9 cellular contexts compared by ENCODE assay signal in the genomic region with DNA sequence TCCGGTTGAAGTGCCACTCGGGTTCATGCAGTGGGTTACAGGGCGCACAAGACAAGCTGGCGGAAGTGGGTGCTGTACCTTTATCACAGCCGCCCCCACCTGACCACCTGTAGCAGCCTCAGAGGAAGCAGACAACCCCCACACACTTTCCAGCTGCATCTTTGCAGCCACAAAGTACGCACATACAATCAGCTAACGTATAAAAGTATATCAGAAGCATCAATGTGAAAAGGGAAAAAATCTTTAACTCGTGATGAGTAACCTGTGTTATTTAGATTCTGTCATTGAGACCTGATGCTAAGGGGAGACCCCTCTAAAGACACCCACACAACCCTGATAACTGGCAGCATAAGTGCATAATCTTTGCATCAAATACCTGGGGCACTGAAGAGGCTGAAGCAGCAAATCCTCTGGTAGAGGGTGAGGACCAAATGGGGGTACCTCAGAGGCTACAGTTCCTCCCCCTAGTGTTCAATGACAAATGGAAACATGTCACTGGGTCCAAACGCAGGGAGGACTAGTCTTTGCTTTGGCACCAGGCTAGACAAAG. TPM values are rescaled to one million over a fixed set of nuclear protein-coding genes. Genes with fewer than 3 reads are reported as not detected.
DNase-seq lines count a peak whose midpoint lies in the region; ATAC-seq and TF ChIP-seq lines count a peak whose summit lies in the region.
"Had no signal": no experiment of that assay in that cellular context is flagged by ENCODE, and none has a peak within 500 bp of the region (broad histone marks: within the 10 kb centered on the region; RNA-seq: fewer than 3 reads in every experiment).

No MANE protein-coding gene starts in this region.

- no peaks in the 10 kb centered on the region for H3K9me3 ChIP-seq in CD8-positive, alpha-beta T cell (ENCODE audit: low read length)
- no peaks in the 10 kb centered on the region for H3K9me3 ChIP-seq in trophoblast cell (ENCODE audit: insufficient read depth, low read depth, low read length)

- H3K79me1 ChIP-seq in trophoblast cell (ENCODE audit: low read length), result peaks cover 1% of the 10 kb centered on the region

- no peak overlapping the region for H2BK120ac ChIP-seq in trophoblast cell (ENCODE audit: insufficient read depth, low read length, poor library complexity)

- peak overlapping the region; percentile 98 for H3K27ac Mint-ChIP-seq in CD8-positive, alpha-beta T cell
- H3K27ac Mint-ChIP-seq in T-helper 2 cell treated with Interferon-gamma antibody and Interleukin-4, amounts not matched to agents 5 μg/mL and 100 μg/mL, for 36 hours, result peak overlapping the region; percentile 87
- H3K27ac Mint-ChIP-seq in activated naive CD4-positive, alpha-beta T cell treated with anti-CD3 and anti-CD28 coated beads, Interleukin-2, amount 10 ng/mL, durations not matched to agents 7 days and 5 days, result peak overlapping the region; percentile 98
- no peak overlapping the region for H3K27ac Mint-ChIP-seq in MCF 10A (ENCODE audit: low read depth, unreplicated experiment)

- H3K9ac ChIP-seq in trophoblast cell (ENCODE audit: low read length), result no peak overlapping the region

- H2BK12ac ChIP-seq in trophoblast cell (ENCODE audit: low read length), result no peak overlapping the region

- DNase-seq in CD8-positive, alpha-beta T cell, result peak; percentile 80 to 98 (median 86)
- peak; percentile 95 for DNase-seq in T-helper 2 cell treated with Interferon-gamma antibody and Interleukin-4, amounts not matched to agents 5 μg/mL and 100 μg/mL, for 36 hours (ENCODE audit: low spot score)
- peak; percentile 92 for DNase-seq in activated naive CD4-positive, alpha-beta T cell treated with anti-CD3 and anti-CD28 coated beads, Interleukin-2, amount 10 ng/mL, durations not matched to agents 7 days and 5 days
- DNase-seq in stimulated activated CD4-positive, alpha-beta T cell treated with anti-CD3 and anti-CD28 coated beads, Interleukin-15, amount 100 ng/mL, for 24 hours, result peak; percentile 93
- no peak for DNase-seq in trophoblast cell
- DNase-seq in MCF 10A (ENCODE audit: unreplicated experiment), result no peak
- no peak for DNase-seq in retina

- ATAC-seq in CD8-positive, alpha-beta T cell, result peak; percentile 86
- ATAC-seq in GM18868 (IDR thresholded peaks at IDR 0.05; ENCODE audit: unreplicated experiment), result no peak

- no peak overlapping the region for H4K91ac ChIP-seq in trophoblast cell (ENCODE audit: low read depth, low read length)

- no TSS peak for BruUV-seq in MCF 10A (replicated peaks; lab: Mats Ljungman, UMichigan)

- H3K23ac ChIP-seq in trophoblast cell (ENCODE audit: low read length), result no peak overlapping the region

- H3K4me3 Mint-ChIP-seq in CD8-positive, alpha-beta T cell, result peak overlapping the region; percentile 74
- peak overlapping the region; percentile 78 for H3K4me3 Mint-ChIP-seq in T-helper 2 cell treated with Interferon-gamma antibody and Interleukin-4, amounts not matched to agents 5 μg/mL and 100 μg/mL, for 36 hours
- H3K4me3 Mint-ChIP-seq in activated naive CD4-positive, alpha-beta T cell treated with anti-CD3 and anti-CD28 coated beads, Interleukin-2, amount 10 ng/mL, durations not matched to agents 7 days and 5 days, result peak overlapping the region; percentile 67
- no peak overlapping the region for H3K4me3 Mint-ChIP-seq in MCF 10A (ENCODE audit: unreplicated experiment)

- peaks cover 90% of the 10 kb centered on the region for H3K4me1 Mint-ChIP-seq in CD8-positive, alpha-beta T cell (ENCODE audit: low read depth)
- peaks cover 67% of the 10 kb centered on the region for H3K4me1 Mint-ChIP-seq in T-helper 2 cell treated with Interferon-gamma antibody and Interleukin-4, amounts not matched to agents 5 μg/mL and 100 μg/mL, for 36 hours (ENCODE audit: low read depth)
- H3K4me1 Mint-ChIP-seq in activated naive CD4-positive, alpha-beta T cell treated with anti-CD3 and anti-CD28 coated beads, Interleukin-2, amount 10 ng/mL, durations not matched to agents 7 days and 5 days, result peaks cover 95% of the 10 kb centered on the region
- no peaks in the 10 kb centered on the region for H3K4me1 Mint-ChIP-seq in MCF 10A (ENCODE audit: insufficient read depth, unreplicated experiment)

- peaks cover 87% of the 10 kb centered on the region for H3K4me1 ChIP-seq in CD8-positive, alpha-beta T cell (ENCODE audit: insufficient read depth, low read length)
- no peaks in the 10 kb centered on the region for H3K4me1 ChIP-seq in trophoblast cell (ENCODE audit: control insufficient read depth in 1 of 2, insufficient read depth in 2 of 2, low read length in 2 of 2)

- no peak overlapping the region for H4K12ac ChIP-seq in trophoblast cell (ENCODE audit: low read depth, low read length)

- POLR2A ChIA-PET in CD8-positive, alpha-beta T cell (lab: Charles Lee), result interaction anchor here (0.6 to 3.0 kb wide), 23 partner anchors 12 to 334 kb away, joined by 3 to 31 read pairs (median 3); no protein-coding TSS in a partner anchor
- POLR2A ChIA-PET in MCF 10A (lab: Yijun Ruan, JAX), result no interaction called here

- no peak overlapping the region for H4K8ac ChIP-seq in trophoblast cell (ENCODE audit: low read depth, low read length)

- H3K18ac ChIP-seq in trophoblast cell (ENCODE audit: low read length), result no peak overlapping the region

- H3K27me3 Mint-ChIP-seq in CD8-positive, alpha-beta T cell (ENCODE audit: low read depth), result no peaks in the 10 kb centered on the region
- no peaks in the 10 kb centered on the region for H3K27me3 Mint-ChIP-seq in T-helper 2 cell treated with Interferon-gamma antibody and Interleukin-4, amounts not matched to agents 5 μg/mL and 100 μg/mL, for 36 hours (ENCODE audit: low read depth)
- no peaks in the 10 kb centered on the region for H3K27me3 Mint-ChIP-seq in activated naive CD4-positive, alpha-beta T cell treated with anti-CD3 and anti-CD28 coated beads, Interleukin-2, amount 10 ng/mL, durations not matched to agents 7 days and 5 days
- no peaks in the 10 kb centered on the region for H3K27me3 Mint-ChIP-seq in MCF 10A (ENCODE audit: insufficient read depth, unreplicated experiment)

- H3K4me2 ChIP-seq in trophoblast cell (ENCODE audit: low read length), result no peak overlapping the region

- H3K27ac ChIP-seq in CD8-positive, alpha-beta T cell (ENCODE audit: low read depth, low read length), result peak overlapping the region; percentile 67
- no peak overlapping the region for H3K27ac ChIP-seq in trophoblast cell (ENCODE audit: low read depth, low read length)
- H3K27ac ChIP-seq: C4-2B had no signal

- no peak overlapping the region for H2AK5ac ChIP-seq in trophoblast cell (ENCODE audit: low read length)

- H3K27me3 ChIP-seq in CD8-positive, alpha-beta T cell (ENCODE audit: insufficient read depth, low read length), result no peaks in the 10 kb centered on the region
- H3K27me3 ChIP-seq in trophoblast cell (ENCODE audit: insufficient read depth, low read length), result no peaks in the 10 kb centered on the region

- no peak overlapping the region for H2AFZ ChIP-seq in trophoblast cell (ENCODE audit: insufficient read depth, low read length, poor library complexity)

- peak overlapping the region; percentile 10 for H3K4me3 ChIP-seq in CD8-positive, alpha-beta T cell (ENCODE audit: low read depth, low read length)
- no peak overlapping the region for H3K4me3 ChIP-seq in trophoblast cell (ENCODE audit: low read depth, low read length)

- H3K14ac ChIP-seq in trophoblast cell (ENCODE audit: low read length), result no peak overlapping the region

- WGBS in trophoblast cell (ENCODE audit: extremely low coverage, insufficient coverage, insufficient read length), result no CpG with 5 or more reads among the region's 9 CpGs

- H2BK5ac ChIP-seq in trophoblast cell (ENCODE audit: low read depth, low read length, poor library complexity), result no peak overlapping the region

- no peaks in the 10 kb centered on the region for H3K79me2 ChIP-seq in trophoblast cell (ENCODE audit: control insufficient read depth, insufficient read depth, low read length, poor library complexity)

- H3K4ac ChIP-seq in trophoblast cell (ENCODE audit: low read depth, low read length), result no peak overlapping the region

- TF ChIP-seq CTCF in CD8-positive, alpha-beta T cell (IDR thresholded peaks at IDR 0.05), result peak; percentile 47
- TF ChIP-seq CTCF in MCF 10A (IDR thresholded peaks at IDR 0.05; ENCODE audit: unreplicated experiment), result no peak

- peaks cover 29% of the 10 kb centered on the region for H3K36me3 Mint-ChIP-seq in CD8-positive, alpha-beta T cell
- peaks cover 29% of the 10 kb centered on the region for H3K36me3 Mint-ChIP-seq in T-helper 2 cell treated with Interferon-gamma antibody and Interleukin-4, amounts not matched to agents 5 μg/mL and 100 μg/mL, for 36 hours (ENCODE audit: low read depth)
- H3K36me3 Mint-ChIP-seq in activated naive CD4-positive, alpha-beta T cell treated with anti-CD3 and anti-CD28 coated beads, Interleukin-2, amount 10 ng/mL, durations not matched to agents 7 days and 5 days, result peaks cover 50% of the 10 kb centered on the region
- H3K36me3 Mint-ChIP-seq in MCF 10A (ENCODE audit: insufficient read depth, unreplicated experiment), result peaks cover 5% of the 10 kb centered on the region

- CTCF ChIA-PET in CD8-positive, alpha-beta T cell (lab: Charles Lee), result interaction anchor here (0.6 to 2.6 kb wide), 24 partner anchors 9 to 334 kb away, joined by 3 to 8 read pairs (median 3); no protein-coding TSS in a partner anchor
- CTCF ChIA-PET in activated naive CD4-positive, alpha-beta T cell treated with anti-CD3 and anti-CD28 coated beads, Interleukin-2, amount 10 ng/mL, durations not matched to agents 7 days and 5 days (lab: Charles Lee), result interaction anchor here (1.0 to 2.7 kb wide), 8 partner anchors 10 to 205 kb away, joined by 3 to 11 read pairs (median 7); no protein-coding TSS in a partner anchor
- CTCF ChIA-PET in MCF 10A (lab: Yijun Ruan, JAX), result interaction anchor here (0.8 to 1.3 kb wide), 5 partner anchors 10 to 334 kb away, joined by 3 to 4 read pairs (median 3); no protein-coding TSS in a partner anchor

- H3K9me3 Mint-ChIP-seq in CD8-positive, alpha-beta T cell, result no peaks in the 10 kb centered on the region
- H3K9me3 Mint-ChIP-seq in T-helper 2 cell treated with Interferon-gamma antibody and Interleukin-4, amounts not matched to agents 5 μg/mL and 100 μg/mL, for 36 hours, result peaks cover 16% of the 10 kb centered on the region
- peaks cover 7% of the 10 kb centered on the region for H3K9me3 Mint-ChIP-seq in activated naive CD4-positive, alpha-beta T cell treated with anti-CD3 and anti-CD28 coated beads, Interleukin-2, amount 10 ng/mL, durations not matched to agents 7 days and 5 days
- no peaks in the 10 kb centered on the region for H3K9me3 Mint-ChIP-seq in MCF 10A (ENCODE audit: unreplicated experiment)

- no peaks in the 10 kb centered on the region for H3K36me3 ChIP-seq in CD8-positive, alpha-beta T cell (ENCODE audit: insufficient read depth, low read length)
- H3K36me3 ChIP-seq in trophoblast cell (ENCODE audit: control insufficient read depth in 1 of 2, insufficient read depth in 2 of 2, low read length in 2 of 2), result no peaks in the 10 kb centered on the region

- intact Hi-C loops in CD8-positive, alpha-beta T cell (cut with DNase I, micrococcal nuclease), result loop anchor here (1.0 to 5.0 kb wide), 9 partner anchors 10 to 637 kb away; a partner anchor contains a TSS
- intact Hi-C loops in MCF 10A (cut with micrococcal nuclease), result no loop called here

RNA-seq across cellular contexts. Expression of a gene that starts 22.1 kb away (rescaled TPM):
- 100 to 1,000 TPM; 162 to 164 TPM for total RNA-seq in CD8-positive, alpha-beta T cell
- 4.4 and 5.2 TPM in 2 replicates for polyA plus RNA-seq in trophoblast cell (2013)
- 7.5 and 9.9 TPM in 2 replicates for total RNA-seq in MCF 10A (2022)

Comparison
In these comparisons a context has a peak if more than half of its experiments do, and no peak if none do; other contexts are left out.
1. DNase-seq: peak in CD8-positive, alpha-beta T cell (7 of 7), T-helper 2 cell treated with Interferon-gamma antibody and Interleukin-4, amounts not matched to agents 5 μg/mL and 100 μg/mL, for 36 hours (single experiment), activated naive CD4-positive, alpha-beta T cell treated with anti-CD3 and anti-CD28 coated beads, Interleukin-2, amount 10 ng/mL, durations not matched to agents 7 days and 5 days (single experiment) and stimulated activated CD4-positive, alpha-beta T cell treated with anti-CD3 and anti-CD28 coated beads, Interleukin-15, amount 100 ng/mL, for 24 hours (single experiment); none in trophoblast cell (0 of 2), MCF 10A (single experiment) and retina (single experiment).
2. RNA of a gene that starts 22.1 kb away (total RNA-seq): 162 to 164 TPM in CD8-positive, alpha-beta T cell; 7.5 to 9.9 TPM in MCF 10A; every median in the first group is over 10 times any median in the second.